15 cellular contexts compared by ENCODE assay signal in genomic region chr1:26540346-26540745, GRCh38. TPM values are rescaled to one million over a fixed set of nuclear protein-coding genes. Genes with fewer than 3 reads are reported as not detected.
A peak's percentile ranks its signal among the peaks of the same experiment; 100 is the strongest.
DNase-seq lines count a peak whose midpoint lies in the region; ATAC-seq and TF ChIP-seq lines count a peak whose summit lies in the region.
"Had no signal": no experiment of that assay in that cellular context is flagged by ENCODE, and none has a peak within 500 bp of the region (broad histone marks: within the 10 kb centered on the region; RNA-seq: fewer than 3 reads in every experiment).

No MANE protein-coding gene starts in this region.

- peaks cover 72% of the 10 kb centered on the region for H3K4me1 Mint-ChIP-seq in activated CD4-positive, alpha-beta T cell treated with anti-CD3 and anti-CD28 coated beads, Interleukin-2, amount 10 ng/mL, durations not matched to agents 24 days and 14 days
- H3K4me1 Mint-ChIP-seq in dendritic cell treated with granulocyte-macrophage colony-stimulating factor and Interleukin-4, amounts not matched to agents 40 ng/mL and 50 ng/mL, for 4 days (ENCODE audit: low read depth), result peaks cover 77% of the 10 kb centered on the region
- peaks cover 61 to 79% of the 10 kb centered on the region in 2 donors for H3K4me1 Mint-ChIP-seq in stimulated activated naive B cell treated with anti-CD40 and anti-IgM and Interleukin-4, amounts not matched to agents 10 μg/mL and 1 μg/mL and 100 μg/mL, for 72 hours

- H3K9me3 Mint-ChIP-seq in activated CD4-positive, alpha-beta T cell treated with anti-CD3 and anti-CD28 coated beads, Interleukin-2, amount 10 ng/mL, durations not matched to agents 24 days and 14 days, result no peaks in the 10 kb centered on the region
- H3K9me3 Mint-ChIP-seq in dendritic cell treated with granulocyte-macrophage colony-stimulating factor and Interleukin-4, amounts not matched to agents 40 ng/mL and 50 ng/mL, for 4 days, result no peaks in the 10 kb centered on the region
- H3K9me3 Mint-ChIP-seq in stimulated activated naive B cell treated with anti-CD40 and anti-IgM and Interleukin-4, amounts not matched to agents 10 μg/mL and 1 μg/mL and 100 μg/mL, for 72 hours, result no peaks in the 10 kb centered on the region

- H3K27ac ChIP-seq in Peyer's patch, result peak overlapping the region; percentile 2 to 87 (median 53)

- TF ChIP-seq CTCF in Peyer's patch (IDR thresholded peaks at IDR 0.05), result no peak

- H3K27ac Mint-ChIP-seq in activated CD4-positive, alpha-beta T cell treated with anti-CD3 and anti-CD28 coated beads, Interleukin-2, amount 10 ng/mL, durations not matched to agents 24 days and 14 days, result peak overlapping the region; percentile 93
- H3K27ac Mint-ChIP-seq in dendritic cell treated with granulocyte-macrophage colony-stimulating factor and Interleukin-4, amounts not matched to agents 40 ng/mL and 50 ng/mL, for 4 days, result peak overlapping the region; percentile 92
- peak overlapping the region; percentile 74 for H3K27ac Mint-ChIP-seq in stimulated activated naive B cell treated with anti-CD40 and anti-IgM and Interleukin-4, amounts not matched to agents 10 μg/mL and 1 μg/mL and 100 μg/mL, for 72 hours

- DNase-seq in activated CD4-positive, alpha-beta T cell treated with anti-CD3 and anti-CD28 coated beads, Interleukin-2, amount 10 ng/mL, durations not matched to agents 24 days and 14 days, result peak; percentile 76
- no peak for DNase-seq in activated CD4-positive, alpha-beta T cell treated with anti-CD3 and anti-CD28 coated beads for 4 hours
- DNase-seq in Peyer's patch, result peak in 1 of 3 donors; percentile 35
- DNase-seq in stimulated activated naive B cell treated with anti-CD40 and anti-IgM and Interleukin-4, amounts not matched to agents 10 μg/mL and 1 μg/mL and 100 μg/mL, for 72 hours, result no peak
- DNase-seq in Ammon's horn (ENCODE audit: low spot score), result no peak
- no peak for DNase-seq in NCI-H187 (lab: John Stamatoyannopoulos, UW)
- DNase-seq: activated CD4-positive, CD25-positive, alpha-beta regulatory T cell treated with anti-CD3 and anti-CD28 coated beads, Interleukin-2, amount 50 U/mL, for 72 hours; DMS79; MG63; NCI-H446; SHP77; stimulated activated CD4-positive, alpha-beta T cell treated with anti-CD3 and anti-CD28 coated beads, Interleukin-1b, Interleukin-23, amount 100 ng/mL, for 48 hours had no signal

- ATAC-seq in stimulated activated naive B cell treated with anti-CD40 and anti-IgM and Interleukin-4, amounts not matched to agents 10 μg/mL and 1 μg/mL and 100 μg/mL, for 72 hours (replicated peaks), result no peak
- no peak for ATAC-seq in GM19023 (IDR thresholded peaks at IDR 0.05; ENCODE audit: unreplicated experiment)

- H3K27me3 ChIP-seq in Peyer's patch, result no peaks in the 10 kb centered on the region
- H3K27me3 ChIP-seq: ascending aorta, MG63 had no signal

- intact Hi-C loops in activated CD4-positive, alpha-beta T cell treated with anti-CD3 and anti-CD28 coated beads, Interleukin-2, amount 10 ng/mL, durations not matched to agents 24 days and 14 days (cut with micrococcal nuclease), result no loop called here
- intact Hi-C loops in dendritic cell treated with granulocyte-macrophage colony-stimulating factor and Interleukin-4, amounts not matched to agents 40 ng/mL and 50 ng/mL, for 4 days (cut with micrococcal nuclease), result loop anchor here (5.0 kb wide), 1 partner anchor 38 kb away; no protein-coding TSS in a partner anchor

- H3K4me3 ChIP-seq in Peyer's patch, result no peak overlapping the region
- H3K4me3 ChIP-seq: ascending aorta, MG63 had no signal

- no peaks in the 10 kb centered on the region for H3K27me3 Mint-ChIP-seq in activated CD4-positive, alpha-beta T cell treated with anti-CD3 and anti-CD28 coated beads, Interleukin-2, amount 10 ng/mL, durations not matched to agents 24 days and 14 days
- no peaks in the 10 kb centered on the region for H3K27me3 Mint-ChIP-seq in dendritic cell treated with granulocyte-macrophage colony-stimulating factor and Interleukin-4, amounts not matched to agents 40 ng/mL and 50 ng/mL, for 4 days
- H3K27me3 Mint-ChIP-seq in stimulated activated naive B cell treated with anti-CD40 and anti-IgM and Interleukin-4, amounts not matched to agents 10 μg/mL and 1 μg/mL and 100 μg/mL, for 72 hours, result no peaks in the 10 kb centered on the region

- no peaks in the 10 kb centered on the region for H3K9me3 ChIP-seq in Peyer's patch
- H3K9me3 ChIP-seq: ascending aorta, MG63 had no signal

- peaks cover 0 to 65% (median 49%) of the 10 kb centered on the region in 4 donors for H3K4me1 ChIP-seq in Peyer's patch
- H3K4me1 ChIP-seq: ascending aorta had no signal

- no peak for TF ChIP-seq POLR2A in Peyer's patch (IDR thresholded peaks at IDR 0.05)

- peak overlapping the region; percentile 69 for H3K4me3 Mint-ChIP-seq in activated CD4-positive, alpha-beta T cell treated with anti-CD3 and anti-CD28 coated beads, Interleukin-2, amount 10 ng/mL, durations not matched to agents 24 days and 14 days
- peak overlapping the region; percentile 5 for H3K4me3 Mint-ChIP-seq in dendritic cell treated with granulocyte-macrophage colony-stimulating factor and Interleukin-4, amounts not matched to agents 40 ng/mL and 50 ng/mL, for 4 days
- no peak overlapping the region for H3K4me3 Mint-ChIP-seq in stimulated activated naive B cell treated with anti-CD40 and anti-IgM and Interleukin-4, amounts not matched to agents 10 μg/mL and 1 μg/mL and 100 μg/mL, for 72 hours

- peaks cover 29% of the 10 kb centered on the region for H3K36me3 Mint-ChIP-seq in activated CD4-positive, alpha-beta T cell treated with anti-CD3 and anti-CD28 coated beads, Interleukin-2, amount 10 ng/mL, durations not matched to agents 24 days and 14 days (ENCODE audit: low read depth)
- peaks cover 43% of the 10 kb centered on the region for H3K36me3 Mint-ChIP-seq in dendritic cell treated with granulocyte-macrophage colony-stimulating factor and Interleukin-4, amounts not matched to agents 40 ng/mL and 50 ng/mL, for 4 days (ENCODE audit: low read depth)
- H3K36me3 Mint-ChIP-seq in stimulated activated naive B cell treated with anti-CD40 and anti-IgM and Interleukin-4, amounts not matched to agents 10 μg/mL and 1 μg/mL and 100 μg/mL, for 72 hours, result peaks cover 2 to 17% of the 10 kb centered on the region in 2 donors

- peaks cover 0 to 34% (median 0%) of the 10 kb centered on the region in 3 donors for H3K36me3 ChIP-seq in Peyer's patch
- H3K36me3 ChIP-seq: ascending aorta, MG63 had no signal

RNA-seq across cellular contexts. Expression of gene RPS6KA1, which starts 10.8 kb away (rescaled TPM):
- 264 and 277 TPM in 2 replicates for total RNA-seq in activated CD4-positive, alpha-beta T cell treated with anti-CD3 and anti-CD28 coated beads, Interleukin-2, amount 10 ng/mL, durations not matched to agents 24 days and 14 days
- 100 to 1,000 TPM in 3 of 4 donors, 10 to 100 TPM in 1; 69.3 to 311 (median 292) TPM for total RNA-seq in Peyer's patch

Comparison
In these comparisons a context has a peak if more than half of its experiments do, and no peak if none do; other contexts are left out.
1. H3K4me3 Mint-ChIP-seq: peak in activated CD4-positive, alpha-beta T cell treated with anti-CD3 and anti-CD28 coated beads, Interleukin-2, amount 10 ng/mL, durations not matched to agents 24 days and 14 days (single experiment) and dendritic cell treated with granulocyte-macrophage colony-stimulating factor and Interleukin-4, amounts not matched to agents 40 ng/mL and 50 ng/mL, for 4 days (single experiment); none in stimulated activated naive B cell treated with anti-CD40 and anti-IgM and Interleukin-4, amounts not matched to agents 10 μg/mL and 1 μg/mL and 100 μg/mL, for 72 hours (0 of 2).
2. Peak in every context shown above with its lines, with median percentiles within 50 percentile points of each other: H3K27ac Mint-ChIP-seq.